In genomic region chr3:190117995-190118394, GRCh38 we compare ENCODE assay signal across 14 cellular contexts. TPM values are rescaled to one million over a fixed set of nuclear protein-coding genes. Genes with fewer than 3 reads are reported as not detected.
A peak's percentile ranks its signal among the peaks of the same experiment; 100 is the strongest.
DNase-seq lines count a peak whose midpoint lies in the region; ATAC-seq and TF ChIP-seq lines count a peak whose summit lies in the region.
"Had no signal": no experiment of that assay in that cellular context is flagged by ENCODE, and none has a peak within 500 bp of the region (broad histone marks: within the 10 kb centered on the region; RNA-seq: fewer than 3 reads in every experiment).

No MANE protein-coding gene starts in this region.

- no peak for ATAC-seq in RWPE2 (ENCODE audit: low read depth)
- no peak for ATAC-seq in foreskin keratinocyte
- ATAC-seq in HG02938 (IDR thresholded peaks at IDR 0.05; ENCODE audit: unreplicated experiment), result no peak
- ATAC-seq in GM19467 (IDR thresholded peaks at IDR 0.05; ENCODE audit: unreplicated experiment), result no peak
- ATAC-seq in GM21390 (IDR thresholded peaks at IDR 0.05; ENCODE audit: unreplicated experiment), result no peak
- ATAC-seq: esophagus mucosa had no signal

- peaks cover 12% of the 10 kb centered on the region for H3K4me1 ChIP-seq in RWPE2 (ENCODE audit: insufficient read depth, poor library complexity, severe bottlenecking)
- H3K4me1 ChIP-seq in foreskin keratinocyte, result peaks cover 18% of the 10 kb centered on the region
- H3K4me1 ChIP-seq in rectal smooth muscle tissue (ENCODE audit: control insufficient read depth, insufficient read depth, low read length), result peaks cover 11% of the 10 kb centered on the region

- H3K9ac ChIP-seq in rectal smooth muscle tissue (ENCODE audit: low read length), result no peak overlapping the region

- H3K36me3 ChIP-seq in GM06990 (ENCODE audit: control insufficient read depth, insufficient read depth, low read length), result no peaks in the 10 kb centered on the region
- H3K36me3 ChIP-seq in RWPE2 (ENCODE audit: low read depth), result no peaks in the 10 kb centered on the region
- H3K36me3 ChIP-seq in rectal smooth muscle tissue (ENCODE audit: control insufficient read depth, insufficient read depth, low read length), result no peaks in the 10 kb centered on the region

- TF ChIP-seq CTCF in GM06990 (IDR thresholded peaks at IDR 0.05; ENCODE audit: insufficient read depth, low read length, poor library complexity, severe bottlenecking) (no peak), RWPE2 (IDR thresholded peaks at IDR 0.05; ENCODE audit: poor library complexity, severe bottlenecking) (no peak), foreskin keratinocyte (conservative IDR thresholded peaks at IDR 0.05) (no peak)

- H3K27me3 ChIP-seq in GM06990 (replicated peaks; ENCODE audit: control insufficient read depth, insufficient read depth, low read length) (no peaks in the 10 kb centered on the region), RWPE2 (ENCODE audit: insufficient read depth, poor library complexity, severe bottlenecking) (no peaks in the 10 kb centered on the region), foreskin keratinocyte (no peaks in the 10 kb centered on the region), rectal smooth muscle tissue (ENCODE audit: control insufficient read depth, insufficient read depth, low read length) (no peaks in the 10 kb centered on the region)

- H3K27ac ChIP-seq in RWPE2 (ENCODE audit: poor library complexity, severe bottlenecking), result peak overlapping the region; percentile 49
- H3K27ac ChIP-seq in foreskin keratinocyte, result peak overlapping the region; percentile 10
- peak overlapping the region; percentile 51 for H3K27ac ChIP-seq in rectal smooth muscle tissue (ENCODE audit: low read depth, low read length)

- H3K9me3 ChIP-seq in RWPE2 (ENCODE audit: severe bottlenecking), result no peaks in the 10 kb centered on the region

- H3K4me3 ChIP-seq in GM06990 (replicated peaks; ENCODE audit: low read depth, low read length) (peak overlapping the region; percentile 55), RWPE2 (ENCODE audit: severe bottlenecking) (no peak overlapping the region), rectal smooth muscle tissue (ENCODE audit: low read length) (peak overlapping the region; percentile 2)

- no peak for DNase-seq in GM06990 (ENCODE audit: extremely low read depth, insufficient read length)
- no peak for DNase-seq in RWPE2 (ENCODE audit: low spot score)
- DNase-seq in foreskin keratinocyte, result peak in 1 of 2 donors; percentile 63
- no peak for DNase-seq in stimulated activated CD4-positive, alpha-beta T cell treated with anti-CD3 and anti-CD28 coated beads, Interleukin-1b, Interleukin-23, amount 100 ng/mL, for 48 hours
- DNase-seq: activated T-cell treated with anti-CD3 and anti-CD28 coated beads, Interleukin-2, amount 50 U/mL, for 48 hours; aorta; NCI-H1694 treated with DMSO at 0.1 percent for 48 hours; NCI-H774; stimulated activated CD4-positive, alpha-beta T cell treated with anti-CD3 and anti-CD28 coated beads, Interleukin-15, amount 100 ng/mL, for 24 hours had no signal

RNA-seq across cellular contexts. Expression of gene P3H2, which starts 2.7 kb away (rescaled TPM):
- 42.3 and 86.8 TPM in 2 replicates for total RNA-seq in foreskin keratinocyte
- 21.8 and 57.9 TPM in 2 replicates for polyA plus RNA-seq in foreskin keratinocyte
